ENCODE assay signal across 14 cellular contexts in genomic region chr6:158073776-158074175, GRCh38.
"Had no signal": no experiment of that assay in that cellular context is flagged by ENCODE, and none has a peak within 500 bp of the region (broad histone marks: within the 10 kb centered on the region; RNA-seq: fewer than 3 reads in every experiment).

No MANE protein-coding gene starts in this region.

- DNase-seq: activated CD4-positive, alpha-beta memory T cell treated with anti-CD3 and anti-CD28 coated beads for 36 hours; activated CD4-positive, alpha-beta T cell treated with anti-CD3 and anti-CD28 coated beads for 1 hour; activated naive CD4-positive, alpha-beta T cell treated with anti-CD3 and anti-CD28 coated beads, Interleukin-2, amount 10 ng/mL, durations not matched to agents 7 days and 5 days; adrenal gland; body of pancreas; cortex of kidney; effector CD8-positive, alpha-beta T cell; left lung; nephron progenitor cell; stimulated activated CD4-positive, alpha-beta T cell treated with anti-CD3 and anti-CD28 coated beads, Interleukin-4, amount 100 ng/mL, for 4 hours; stimulated activated naive CD8-positive, alpha-beta T cell treated with anti-CD3 and anti-CD28 coated beads, Interleukin-15, amount 100 ng/mL, for 72 hours had no signal

- H3K9me3 Mint-ChIP-seq: activated CD4-positive, alpha-beta memory T cell treated with anti-CD3 and anti-CD28 coated beads for 36 hours; activated naive CD4-positive, alpha-beta T cell treated with anti-CD3 and anti-CD28 coated beads, Interleukin-2, amount 10 ng/mL, durations not matched to agents 7 days and 5 days; activated T-helper 1 cell treated with anti-CD3 and anti-CD28 coated beads, Interleukin-12 subunit alpha, Interleukin-12 subunit beta, Interleukin-2, Interleukin-4 antibody, amounts not matched to agents 30 ng/mL and 10 ng/mL and 1 ng/mL, durations not matched to agents 14 hours and 24 hours and 36 hours; central memory CD8-positive, alpha-beta T cell; nephron progenitor cell; stimulated activated naive CD8-positive, alpha-beta T cell treated with anti-CD3 and anti-CD28 coated beads, Interleukin-15, amount 100 ng/mL, for 72 hours; T-helper 2 cell treated with Interferon-gamma antibody and Interleukin-4, amounts not matched to agents 5 μg/mL and 100 μg/mL, for 36 hours had no signal

- H3K27ac Mint-ChIP-seq: activated CD4-positive, alpha-beta memory T cell treated with anti-CD3 and anti-CD28 coated beads for 36 hours; activated naive CD4-positive, alpha-beta T cell treated with anti-CD3 and anti-CD28 coated beads, Interleukin-2, amount 10 ng/mL, durations not matched to agents 7 days and 5 days; activated T-helper 1 cell treated with anti-CD3 and anti-CD28 coated beads, Interleukin-12 subunit alpha, Interleukin-12 subunit beta, Interleukin-2, Interleukin-4 antibody, amounts not matched to agents 30 ng/mL and 10 ng/mL and 1 ng/mL, durations not matched to agents 14 hours and 24 hours and 36 hours; nephron progenitor cell; stimulated activated naive CD8-positive, alpha-beta T cell treated with anti-CD3 and anti-CD28 coated beads, Interleukin-15, amount 100 ng/mL, for 72 hours; T-helper 2 cell treated with Interferon-gamma antibody and Interleukin-4, amounts not matched to agents 5 μg/mL and 100 μg/mL, for 36 hours had no signal

- H3K27me3 Mint-ChIP-seq: activated CD4-positive, alpha-beta memory T cell treated with anti-CD3 and anti-CD28 coated beads for 36 hours; activated naive CD4-positive, alpha-beta T cell treated with anti-CD3 and anti-CD28 coated beads, Interleukin-2, amount 10 ng/mL, durations not matched to agents 7 days and 5 days; central memory CD8-positive, alpha-beta T cell; stimulated activated naive CD8-positive, alpha-beta T cell treated with anti-CD3 and anti-CD28 coated beads, Interleukin-15, amount 100 ng/mL, for 72 hours had no signal

- H3K4me3 Mint-ChIP-seq: activated CD4-positive, alpha-beta memory T cell treated with anti-CD3 and anti-CD28 coated beads for 36 hours; activated naive CD4-positive, alpha-beta T cell treated with anti-CD3 and anti-CD28 coated beads, Interleukin-2, amount 10 ng/mL, durations not matched to agents 7 days and 5 days; activated T-helper 1 cell treated with anti-CD3 and anti-CD28 coated beads, Interleukin-12 subunit alpha, Interleukin-12 subunit beta, Interleukin-2, Interleukin-4 antibody, amounts not matched to agents 30 ng/mL and 10 ng/mL and 1 ng/mL, durations not matched to agents 14 hours and 24 hours and 36 hours; central memory CD8-positive, alpha-beta T cell; nephron progenitor cell; stimulated activated naive CD8-positive, alpha-beta T cell treated with anti-CD3 and anti-CD28 coated beads, Interleukin-15, amount 100 ng/mL, for 72 hours; T-helper 2 cell treated with Interferon-gamma antibody and Interleukin-4, amounts not matched to agents 5 μg/mL and 100 μg/mL, for 36 hours had no signal
